14 cellular contexts compared by ENCODE assay signal in genomic region chr17:78346605-78347250, GRCh38. TPM values are rescaled to one million over a fixed set of nuclear protein-coding genes. Genes with fewer than 3 reads are reported as not detected.
DNase-seq lines count a peak whose midpoint lies in the region; ATAC-seq, FAIRE-seq and TF ChIP-seq lines count a peak whose summit lies in the region.
"Had no signal": no experiment of that assay in that cellular context is flagged by ENCODE, and none has a peak within 500 bp of the region (broad histone marks: within the 10 kb centered on the region; RNA-seq: fewer than 3 reads in every experiment).

No MANE protein-coding gene starts in this region.

- TF ChIP-seq POLR2A in HepG2 (IDR thresholded peaks at IDR 0.05; ENCODE audit: insufficient read depth in 1 of 2, low read depth in 2 of 2, low read length in 2 of 2), result no peak
- no peak for TF ChIP-seq POLR2A in right lobe of liver (IDR thresholded peaks at IDR 0.05)
- TF ChIP-seq POLR2A in esophagus muscularis mucosa (IDR thresholded peaks at IDR 0.05; ENCODE audit: low read depth), result no peak

- peaks cover 35 to 77% of the 10 kb centered on the region in 2 experiments for H3K27me3 ChIP-seq in HepG2 (ENCODE audit: control insufficient read depth in 1 of 2, insufficient read depth in 2 of 2, low read length in 2 of 2)
- H3K27me3 ChIP-seq in right lobe of liver, result no peaks in the 10 kb centered on the region
- H3K27me3 ChIP-seq in esophagus muscularis mucosa, result no peaks in the 10 kb centered on the region
- H3K27me3 ChIP-seq: ovary had no signal

- TF ChIP-seq EP300 in HepG2 (IDR thresholded peaks at IDR 0.05; ENCODE audit: low read depth in 2 of 2, low read length in 2 of 2), result no peak
- TF ChIP-seq EP300 in HepG2 (CRISPR knock-in tag; IDR thresholded peaks at IDR 0.05; ENCODE audit: borderline replicate concordance), result no peak
- TF ChIP-seq EP300 in esophagus muscularis mucosa (IDR thresholded peaks at IDR 0.05), result no peak

- DNase-seq in HepG2 (ENCODE audit: low spot score) (no peak), right lobe of liver (no peak), T-helper 17 cell (no peak), NCI-H748 treated with DMSO at 0.1 percent for 48 hours (lab: John Stamatoyannopoulos, UW) (no peak), esophagus muscularis mucosa (ENCODE audit: extremely low spot score) (no peak), retina (no peak)
- DNase-seq: activated CD8-positive, alpha-beta memory T cell treated with anti-CD3 and anti-CD28 coated beads for 24 hours; ovary; SHP77; small intestine; stimulated activated naive CD8-positive, alpha-beta T cell treated with anti-CD3 and anti-CD28 coated beads, Interleukin-15, amount 100 ng/mL, for 72 hours had no signal

- H3K27me3 Mint-ChIP-seq in T-helper 17 cell, result no peaks in the 10 kb centered on the region
- H3K27me3 Mint-ChIP-seq: stimulated activated naive CD8-positive, alpha-beta T cell treated with anti-CD3 and anti-CD28 coated beads, Interleukin-15, amount 100 ng/mL, for 72 hours had no signal

- H3K4me3 ChIP-seq in HepG2 (replicated peaks in 1 of 3; ENCODE audit: insufficient read depth in 1 of 3, low read depth in 2 of 3, low read length in 3 of 3) (no peak overlapping the region), right lobe of liver (no peak overlapping the region), esophagus muscularis mucosa (no peak overlapping the region)
- H3K4me3 ChIP-seq: HAP-1, ovary had no signal

- BruUV-seq in HepG2 (replicated peaks; lab: Mats Ljungman, UMichigan), result no TSS peak

- TF ChIP-seq CTCF in HepG2 (CRISPR knock-in tag; IDR thresholded peaks at IDR 0.05), result no peak
- TF ChIP-seq CTCF in right lobe of liver (IDR thresholded peaks at IDR 0.05), result no peak
- TF ChIP-seq CTCF in esophagus muscularis mucosa (IDR thresholded peaks at IDR 0.05), result no peak

- in situ Hi-C loops in HepG2 (cut with HindIII; ENCODE audit: extremely low pct_ligation_motif_present, low pct_unique_long_range_greater_than_20kb), result no loop called here

- WGBS in HepG2 (ENCODE audit: low lambda C conversion rate), result 54% methylated on average over 10 of the region's 13 CpGs
- WGBS in right lobe of liver (ENCODE audit: insufficient coverage, low coverage, low lambda C conversion rate, missing lambda C conversion rate), result 87% methylated on average over 10 of the region's 13 CpGs
- WGBS in esophagus muscularis mucosa, result 93% methylated on average over 13 of the region's 13 CpGs

- H3K36me3 Mint-ChIP-seq in T-helper 17 cell (ENCODE audit: low read depth), result no peaks in the 10 kb centered on the region

- peak overlapping the region; percentile 88 for H3K27ac Mint-ChIP-seq in T-helper 17 cell
- H3K27ac Mint-ChIP-seq: stimulated activated naive CD8-positive, alpha-beta T cell treated with anti-CD3 and anti-CD28 coated beads, Interleukin-15, amount 100 ng/mL, for 72 hours had no signal

- no peak for TF ChIP-seq RAD21 in HepG2 (CRISPR knock-in tag; IDR thresholded peaks at IDR 0.05)

- POLR2A ChIA-PET in HepG2 (lab: Yijun Ruan, JAX), result no interaction called here

- peak; percentile 42 for FAIRE-seq in HepG2 (lab: Jason Lieb, UNC)
- FAIRE-seq: small intestine had no signal

- H2AFZ ChIP-seq in HepG2 (ENCODE audit: low read length), result no peak overlapping the region

- H3K9ac ChIP-seq in HepG2 (ENCODE audit: insufficient read depth, low read depth, low read length), result no peak overlapping the region

- CTCF ChIA-PET in HepG2 (lab: Yijun Ruan, JAX; ENCODE audit: low intra/inter-chr PET ratio, low total read pairs), result no interaction called here

- no peaks in the 10 kb centered on the region; the same call in 1 of the 2 replicates for H4K20me1 ChIP-seq in HepG2 (ENCODE audit: insufficient read depth, low read length)

- ATAC-seq in HepG2 (no peak), right lobe of liver (no peak), T-helper 17 cell (no peak), esophagus mucosa (peak; percentile 15), HG03135 (IDR thresholded peaks at IDR 0.05; ENCODE audit: unreplicated experiment) (no peak)
- ATAC-seq: stimulated activated naive CD8-positive, alpha-beta T cell treated with anti-CD3 and anti-CD28 coated beads, Interleukin-15, amount 100 ng/mL, for 72 hours had no signal

- peaks cover 65% of the 10 kb centered on the region for H3K4me1 Mint-ChIP-seq in T-helper 17 cell

- intact Hi-C loops in HepG2 (cut with micrococcal nuclease; ENCODE audit: unreplicated experiment) (no loop called here), right lobe of liver (cut with DNase I) (no loop called here), esophagus muscularis mucosa (cut with DNase I) (no loop called here)

- peak overlapping the region; percentile 74 for H3K4me3 Mint-ChIP-seq in T-helper 17 cell
- H3K4me3 Mint-ChIP-seq: stimulated activated naive CD8-positive, alpha-beta T cell treated with anti-CD3 and anti-CD28 coated beads, Interleukin-15, amount 100 ng/mL, for 72 hours had no signal

- H3K9me3 ChIP-seq in HepG2 (ENCODE audit: low read length) (no peaks in the 10 kb centered on the region), right lobe of liver (no peaks in the 10 kb centered on the region), T-helper 17 cell (ENCODE audit: control insufficient read depth, low read length, poor library complexity, severe bottlenecking) (no peaks in the 10 kb centered on the region), esophagus muscularis mucosa (no peaks in the 10 kb centered on the region)
- H3K9me3 ChIP-seq: HAP-1, ovary had no signal

- no peak overlapping the region for H3K4me2 ChIP-seq in HepG2 (ENCODE audit: low read depth, low read length)

- no peak overlapping the region for H3K27ac ChIP-seq in HepG2 (ENCODE audit: extremely low read length, insufficient read depth, low read length)
- no peak overlapping the region for H3K27ac ChIP-seq in right lobe of liver
- no peak overlapping the region for H3K27ac ChIP-seq in esophagus muscularis mucosa (replicated peaks in 1 of 4)
- H3K27ac ChIP-seq: ovary had no signal

- H3K4me1 ChIP-seq in HepG2 (ENCODE audit: insufficient read depth, low read length) (peaks cover 27% of the 10 kb centered on the region), right lobe of liver (peaks cover 0 to 21% (median 7%) of the 10 kb centered on the region in 4 donors), esophagus muscularis mucosa (peaks cover 55 to 80% (median 75%) of the 10 kb centered on the region in 4 donors)

- H3K79me2 ChIP-seq in HepG2 (ENCODE audit: insufficient read depth, low read length), result no peaks in the 10 kb centered on the region

- no peaks in the 10 kb centered on the region for H3K36me3 ChIP-seq in HepG2 (replicated peaks in 1 of 2; ENCODE audit: control insufficient read depth in 1 of 2, insufficient read depth in 2 of 2, low read length in 2 of 2)
- H3K36me3 ChIP-seq in right lobe of liver, result no peaks in the 10 kb centered on the region
- no peaks in the 10 kb centered on the region for H3K36me3 ChIP-seq in esophagus muscularis mucosa
- H3K36me3 ChIP-seq: HAP-1, ovary had no signal

RNA-seq across cellular contexts. Expression of gene SOCS3, which starts 13.1 kb away (rescaled TPM):
- total RNA-seq in HepG2 (2016; rRNA removed; fragmentation: Illumina TruSeq; extraction: Trizol) (0.66 and 0.77 TPM in 2 replicates), right lobe of liver (10 to 100 TPM in 4 of 6 experiments, 1 to 10 TPM in 2; 1.2 to 87.3 (median 24.1) TPM), T-helper 17 cell (100 to 1,000 TPM; 119 to 197 TPM), esophagus mucosa (13.6 TPM), esophagus muscularis mucosa (1,000 to 10,000 TPM in 1 of 4 donors, 10 to 100 TPM in 3; 12.5 to 1,139 (median 39.3) TPM)
- 0.30 and 0.35 TPM in 2 replicates for total RNA-seq in HepG2 (2016; cell fraction: cytosol; rRNA removed; fragmentation: Illumina TruSeq; extraction: Trizol; ENCODE audit: low read depth)
- total RNA-seq in HepG2 (2016; cell fraction: insoluble cytoplasmic fraction; rRNA removed; fragmentation: Illumina TruSeq; extraction: Trizol), result 0.59 and 0.95 TPM in 2 replicates
- total RNA-seq in HepG2 (2016; cell fraction: membrane; rRNA removed; fragmentation: Illumina TruSeq; extraction: Trizol), result 0.83 and 0.93 TPM in 2 replicates
- total RNA-seq in HepG2 (2016; cell fraction: nucleus; rRNA removed; fragmentation: Illumina TruSeq; extraction: Trizol), result 0.66 and 1.2 TPM in 2 replicates
- 2.4 and 3.2 TPM in 2 replicates for polyA plus RNA-seq in HepG2 (2011; rRNA removed)
- 2.4 and 2.6 TPM in 2 replicates for polyA plus RNA-seq in HepG2 (2011; cell fraction: cytosol; rRNA removed)
- 4.1 and 5.9 TPM in 2 replicates for polyA plus RNA-seq in HepG2 (2011; cell fraction: nucleus; rRNA removed)
- 0.94 and 3.5 TPM in 2 replicates for polyA plus RNA-seq in HepG2 (2012)
- 0.05 and 0.10 TPM in 2 replicates for polyA plus RNA-seq in HepG2 (2016; cell fraction: cytosol; fragmentation: Illumina TruSeq; extraction: Trizol; ENCODE audit: low read depth)
- 0.32 and 0.52 TPM in 2 replicates for polyA plus RNA-seq in HepG2 (2016; cell fraction: insoluble cytoplasmic fraction; fragmentation: Illumina TruSeq; extraction: Trizol; ENCODE audit: low read depth)
- polyA plus RNA-seq in HepG2 (2016; cell fraction: membrane; fragmentation: Illumina TruSeq; extraction: Trizol; ENCODE audit: low read depth), result 0.27 and 0.28 TPM in 2 replicates
- 1.1 and 1.3 TPM in 2 replicates for polyA plus RNA-seq in HepG2 (2016; cell fraction: nucleus; fragmentation: Illumina TruSeq; extraction: Trizol; ENCODE audit: insufficient read depth, low read depth)
- polyA minus RNA-seq in HepG2 (2011; rRNA and poly(A)+ RNA removed; ENCODE audit: low replicate concordance), result 11.0 and 18.7 TPM in 2 replicates
- 6.9 and 7.9 TPM in 2 replicates for polyA minus RNA-seq in HepG2 (2011; cell fraction: cytosol; rRNA and poly(A)+ RNA removed)
- polyA minus RNA-seq in HepG2 (2011; cell fraction: nucleus; rRNA and poly(A)+ RNA removed), result 3.5 and 5.2 TPM in 2 replicates

RNA-seq across cellular contexts. Expression of gene PGS1, which starts 31.7 kb away (rescaled TPM):
- total RNA-seq in HepG2 (2016; rRNA removed; fragmentation: Illumina TruSeq; extraction: Trizol) (18.8 and 25.9 TPM in 2 replicates), right lobe of liver (10 to 100 TPM in 5 of 6 experiments, 1 to 10 TPM in 1; 8.8 to 17.5 (median 13.4) TPM), T-helper 17 cell (10 to 100 TPM; 47.5 to 54.9 TPM), esophagus mucosa (15.9 TPM), esophagus muscularis mucosa (10 to 100 TPM; 30.7 to 45.9 (median 35.6) TPM)
- total RNA-seq in HepG2 (2016; cell fraction: cytosol; rRNA removed; fragmentation: Illumina TruSeq; extraction: Trizol; ENCODE audit: low read depth), result 10.8 and 10.9 TPM in 2 replicates
- total RNA-seq in HepG2 (2016; cell fraction: insoluble cytoplasmic fraction; rRNA removed; fragmentation: Illumina TruSeq; extraction: Trizol), result 14.8 and 27.5 TPM in 2 replicates
- 11.3 and 11.9 TPM in 2 replicates for total RNA-seq in HepG2 (2016; cell fraction: membrane; rRNA removed; fragmentation: Illumina TruSeq; extraction: Trizol)
- 27.4 and 30.7 TPM in 2 replicates for total RNA-seq in HepG2 (2016; cell fraction: nucleus; rRNA removed; fragmentation: Illumina TruSeq; extraction: Trizol)
- 31.5 and 42.3 TPM in 2 replicates for polyA plus RNA-seq in HepG2 (2011; rRNA removed)
- polyA plus RNA-seq in HepG2 (2011; cell fraction: cytosol; rRNA removed), result 30.6 and 33.0 TPM in 2 replicates
- 151 and 153 TPM in 2 replicates for polyA plus RNA-seq in HepG2 (2011; cell fraction: nucleus; rRNA removed)
- polyA plus RNA-seq in HepG2 (2012), result 18.3 and 27.7 TPM in 2 replicates
- polyA plus RNA-seq in HepG2 (2016; cell fraction: cytosol; fragmentation: Illumina TruSeq; extraction: Trizol; ENCODE audit: low read depth), result 2.9 and 3.9 TPM in 2 replicates
- polyA plus RNA-seq in HepG2 (2016; cell fraction: insoluble cytoplasmic fraction; fragmentation: Illumina TruSeq; extraction: Trizol; ENCODE audit: low read depth), result 12.8 and 16.5 TPM in 2 replicates
- 6.1 and 6.7 TPM in 2 replicates for polyA plus RNA-seq in HepG2 (2016; cell fraction: membrane; fragmentation: Illumina TruSeq; extraction: Trizol; ENCODE audit: low read depth)
- 50.4 and 56.8 TPM in 2 replicates for polyA plus RNA-seq in HepG2 (2016; cell fraction: nucleus; fragmentation: Illumina TruSeq; extraction: Trizol; ENCODE audit: insufficient read depth, low read depth)
- 49.2 and 54.3 TPM in 2 replicates for polyA minus RNA-seq in HepG2 (2011; rRNA and poly(A)+ RNA removed; ENCODE audit: low replicate concordance)
- 13.6 and 15.2 TPM in 2 replicates for polyA minus RNA-seq in HepG2 (2011; cell fraction: cytosol; rRNA and poly(A)+ RNA removed)
- 58.3 and 63.7 TPM in 2 replicates for polyA minus RNA-seq in HepG2 (2011; cell fraction: nucleus; rRNA and poly(A)+ RNA removed)
